1 cellular context compared by ENCODE assay signal in the genomic region with DNA sequence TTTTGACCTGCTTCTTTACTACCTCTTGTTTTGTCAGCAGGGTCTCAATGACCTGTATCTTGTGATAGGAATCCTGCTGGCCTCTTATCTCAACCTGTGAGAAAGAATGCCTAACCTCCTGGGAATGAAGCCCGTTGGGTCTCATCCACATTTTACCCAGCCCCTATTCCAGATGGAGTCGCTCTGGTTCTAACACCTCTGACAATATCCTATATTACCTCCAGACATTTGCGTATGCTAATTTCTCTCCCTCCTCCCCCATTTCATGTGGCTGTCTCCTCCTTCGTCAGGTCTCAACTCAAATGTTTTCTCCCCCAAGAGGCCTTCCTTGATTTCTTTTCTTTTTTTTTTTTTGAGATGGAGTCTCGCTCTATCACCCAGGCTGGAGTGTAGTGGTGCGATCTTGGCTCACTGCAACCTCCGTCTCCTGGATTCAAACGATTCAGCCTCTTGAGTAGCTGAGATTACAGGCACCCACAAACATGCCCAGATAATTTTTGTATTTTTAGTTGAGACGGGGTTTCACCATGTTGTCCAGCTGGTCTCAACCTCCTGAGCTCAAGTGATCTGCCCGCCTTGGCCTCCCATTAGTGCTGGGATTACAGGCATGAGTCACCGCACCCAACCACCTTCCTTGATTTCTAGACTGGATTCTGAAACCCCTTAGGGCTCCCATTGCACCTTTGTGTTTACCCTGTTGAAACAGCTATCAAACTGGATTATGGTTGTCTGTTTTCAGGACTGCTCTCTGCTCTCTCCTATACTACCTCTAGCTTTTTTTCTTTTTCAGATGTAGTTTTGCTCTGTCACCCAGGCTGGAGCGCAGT.
TF ChIP-seq lines count a peak whose summit lies in the region.

No MANE protein-coding gene starts in this region.

TF ChIP-seq in K562, 482 proteins besides CTCF, POLR2A, EP300 and RAD21 (continued from another document):
- TF ChIP-seq, protein P1, sequence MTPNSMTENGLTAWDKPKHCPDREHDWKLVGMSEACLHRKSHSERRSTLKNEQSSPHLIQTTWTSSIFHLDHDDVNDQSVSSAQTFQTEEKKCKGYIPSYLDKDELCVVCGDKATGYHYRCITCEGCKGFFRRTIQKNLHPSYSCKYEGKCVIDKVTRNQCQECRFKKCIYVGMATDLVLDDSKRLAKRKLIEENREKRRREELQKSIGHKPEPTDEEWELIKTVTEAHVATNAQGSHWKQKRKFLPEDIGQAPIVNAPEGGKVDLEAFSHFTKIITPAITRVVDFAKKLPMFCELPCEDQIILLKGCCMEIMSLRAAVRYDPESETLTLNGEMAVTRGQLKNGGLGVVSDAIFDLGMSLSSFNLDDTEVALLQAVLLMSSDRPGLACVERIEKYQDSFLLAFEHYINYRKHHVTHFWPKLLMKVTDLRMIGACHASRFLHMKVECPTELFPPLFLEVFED (CRISPR knock-in tag; conservative IDR thresholded peaks at IDR 0.05): 0 out of 2 replicates have a peak, but pooled peaks have one; percentile 18
- no peak for TF ChIP-seq TFAM (CRISPR knock-in tag; conservative IDR thresholded peaks at IDR 0.05)
- TF ChIP-seq, protein P2, sequence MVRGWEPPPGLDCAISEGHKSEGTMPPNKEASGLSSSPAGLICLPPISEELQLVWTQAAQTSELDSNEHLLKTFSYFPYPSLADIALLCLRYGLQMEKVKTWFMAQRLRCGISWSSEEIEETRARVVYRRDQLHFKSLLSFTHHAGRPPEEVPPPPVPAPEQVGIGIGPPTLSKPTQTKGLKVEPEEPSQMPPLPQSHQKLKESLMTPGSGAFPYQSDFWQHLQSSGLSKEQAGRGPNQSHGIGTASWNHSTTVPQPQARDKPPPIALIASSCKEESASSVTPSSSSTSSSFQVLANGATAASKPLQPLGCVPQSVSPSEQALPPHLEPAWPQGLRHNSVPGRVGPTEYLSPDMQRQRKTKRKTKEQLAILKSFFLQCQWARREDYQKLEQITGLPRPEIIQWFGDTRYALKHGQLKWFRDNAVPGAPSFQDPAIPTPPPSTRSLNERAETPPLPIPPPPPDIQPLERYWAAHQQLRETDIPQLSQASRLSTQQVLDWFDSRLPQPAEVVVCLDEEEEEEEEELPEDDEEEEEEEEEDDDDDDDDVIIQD (CRISPR knock-in tag; IDR thresholded peaks at IDR 0.05): peak; percentile 95
- TF ChIP-seq ZNF175 (CRISPR knock-in tag; IDR thresholded peaks at IDR 0.05; ENCODE audit: low read depth): peak; percentile 94
- TF ChIP-seq ZNF668 (CRISPR knock-in tag; IDR thresholded peaks at IDR 0.05): peak; percentile 93
- TF ChIP-seq ZNF197 (CRISPR knock-in tag; IDR thresholded peaks at IDR 0.05; ENCODE audit: low read depth): peak; percentile 64; the same call in 1 of the 2 replicates
- TF ChIP-seq BCL6 (CRISPR knock-in tag; IDR thresholded peaks at IDR 0.05): peak; percentile 75; the same call in 1 of the 2 replicates
- no peak for TF ChIP-seq MEIS2 (IDR thresholded peaks at IDR 0.05; ENCODE audit: partially characterized antibody)
- TF ChIP-seq, protein P3, sequence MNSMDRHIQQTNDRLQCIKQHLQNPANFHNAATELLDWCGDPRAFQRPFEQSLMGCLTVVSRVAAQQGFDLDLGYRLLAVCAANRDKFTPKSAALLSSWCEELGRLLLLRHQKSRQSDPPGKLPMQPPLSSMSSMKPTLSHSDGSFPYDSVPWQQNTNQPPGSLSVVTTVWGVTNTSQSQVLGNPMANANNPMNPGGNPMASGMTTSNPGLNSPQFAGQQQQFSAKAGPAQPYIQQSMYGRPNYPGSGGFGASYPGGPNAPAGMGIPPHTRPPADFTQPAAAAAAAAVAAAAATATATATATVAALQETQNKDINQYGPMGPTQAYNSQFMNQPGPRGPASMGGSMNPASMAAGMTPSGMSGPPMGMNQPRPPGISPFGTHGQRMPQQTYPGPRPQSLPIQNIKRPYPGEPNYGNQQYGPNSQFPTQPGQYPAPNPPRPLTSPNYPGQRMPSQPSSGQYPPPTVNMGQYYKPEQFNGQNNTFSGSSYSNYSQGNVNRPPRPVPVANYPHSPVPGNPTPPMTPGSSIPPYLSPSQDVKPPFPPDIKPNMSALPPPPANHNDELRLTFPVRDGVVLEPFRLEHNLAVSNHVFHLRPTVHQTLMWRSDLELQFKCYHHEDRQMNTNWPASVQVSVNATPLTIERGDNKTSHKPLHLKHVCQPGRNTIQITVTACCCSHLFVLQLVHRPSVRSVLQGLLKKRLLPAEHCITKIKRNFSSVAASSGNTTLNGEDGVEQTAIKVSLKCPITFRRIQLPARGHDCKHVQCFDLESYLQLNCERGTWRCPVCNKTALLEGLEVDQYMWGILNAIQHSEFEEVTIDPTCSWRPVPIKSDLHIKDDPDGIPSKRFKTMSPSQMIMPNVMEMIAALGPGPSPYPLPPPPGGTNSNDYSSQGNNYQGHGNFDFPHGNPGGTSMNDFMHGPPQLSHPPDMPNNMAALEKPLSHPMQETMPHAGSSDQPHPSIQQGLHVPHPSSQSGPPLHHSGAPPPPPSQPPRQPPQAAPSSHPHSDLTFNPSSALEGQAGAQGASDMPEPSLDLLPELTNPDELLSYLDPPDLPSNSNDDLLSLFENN (IDR thresholded peaks at IDR 0.05; ENCODE audit: low read depth in 2 of 2, low read length in 2 of 2): no peak
- TF ChIP-seq, protein P4, sequence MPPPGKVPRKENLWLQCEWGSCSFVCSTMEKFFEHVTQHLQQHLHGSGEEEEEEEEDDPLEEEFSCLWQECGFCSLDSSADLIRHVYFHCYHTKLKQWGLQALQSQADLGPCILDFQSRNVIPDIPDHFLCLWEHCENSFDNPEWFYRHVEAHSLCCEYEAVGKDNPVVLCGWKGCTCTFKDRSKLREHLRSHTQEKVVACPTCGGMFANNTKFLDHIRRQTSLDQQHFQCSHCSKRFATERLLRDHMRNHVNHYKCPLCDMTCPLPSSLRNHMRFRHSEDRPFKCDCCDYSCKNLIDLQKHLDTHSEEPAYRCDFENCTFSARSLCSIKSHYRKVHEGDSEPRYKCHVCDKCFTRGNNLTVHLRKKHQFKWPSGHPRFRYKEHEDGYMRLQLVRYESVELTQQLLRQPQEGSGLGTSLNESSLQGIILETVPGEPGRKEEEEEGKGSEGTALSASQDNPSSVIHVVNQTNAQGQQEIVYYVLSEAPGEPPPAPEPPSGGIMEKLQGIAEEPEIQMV (tag; conservative IDR thresholded peaks at IDR 0.05; ENCODE audit: low read depth): peak; percentile 87
- TF ChIP-seq ZNF134 (CRISPR knock-in tag; conservative IDR thresholded peaks at IDR 0.05): peak; percentile 65; the same call in 1 of the 2 replicates
- 0 out of 2 replicates have a peak, but pooled peaks have one; percentile 44 for TF ChIP-seq ZNF696 (CRISPR knock-in tag; conservative IDR thresholded peaks at IDR 0.05)
- TF ChIP-seq HEY1 (CRISPR knock-in tag; IDR thresholded peaks at IDR 0.05; ENCODE audit: borderline replicate concordance): 0 out of 2 replicates have a peak, but pooled peaks have one; percentile 48
- TF ChIP-seq EP400 (IDR thresholded peaks at IDR 0.05): 0 out of 2 replicates have a peak, but pooled peaks have one; percentile 8
- TF ChIP-seq, protein P5, sequence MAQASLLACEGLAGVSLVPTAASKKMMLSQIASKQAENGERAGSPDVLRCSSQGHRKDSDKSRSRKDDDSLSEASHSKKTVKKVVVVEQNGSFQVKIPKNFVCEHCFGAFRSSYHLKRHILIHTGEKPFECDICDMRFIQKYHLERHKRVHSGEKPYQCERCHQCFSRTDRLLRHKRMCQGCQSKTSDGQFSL (CRISPR knock-in tag; IDR thresholded peaks at IDR 0.05): no peak
- TF ChIP-seq, protein P5 (tag; IDR thresholded peaks at IDR 0.05): peak in 1 of 2 experiments; percentile 95; a peak in 2 of 4 replicates
- TF ChIP-seq ZNF644 (tag; IDR thresholded peaks at IDR 0.05; ENCODE audit: low read depth): peak; percentile 94
- 0 out of 2 replicates have a peak, but pooled peaks have one; percentile 66 for TF ChIP-seq ZNF79 (CRISPR knock-in tag; IDR thresholded peaks at IDR 0.05; ENCODE audit: low read depth)
- TF ChIP-seq GATAD2A (IDR thresholded peaks at IDR 0.05): 0 out of 2 replicates have a peak, but pooled peaks have one; percentile 70
- TF ChIP-seq ZNF76 (CRISPR knock-in tag; IDR thresholded peaks at IDR 0.05; ENCODE audit: borderline replicate concordance): peak; percentile 93; the same call in 1 of the 2 replicates
- TF ChIP-seq, protein P6, sequence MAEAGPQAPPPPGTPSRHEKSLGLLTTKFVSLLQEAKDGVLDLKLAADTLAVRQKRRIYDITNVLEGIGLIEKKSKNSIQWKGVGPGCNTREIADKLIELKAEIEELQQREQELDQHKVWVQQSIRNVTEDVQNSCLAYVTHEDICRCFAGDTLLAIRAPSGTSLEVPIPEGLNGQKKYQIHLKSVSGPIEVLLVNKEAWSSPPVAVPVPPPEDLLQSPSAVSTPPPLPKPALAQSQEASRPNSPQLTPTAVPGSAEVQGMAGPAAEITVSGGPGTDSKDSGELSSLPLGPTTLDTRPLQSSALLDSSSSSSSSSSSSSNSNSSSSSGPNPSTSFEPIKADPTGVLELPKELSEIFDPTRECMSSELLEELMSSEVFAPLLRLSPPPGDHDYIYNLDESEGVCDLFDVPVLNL (CRISPR knock-in tag; IDR thresholded peaks at IDR 0.05; ENCODE audit: low read depth): no peak
- peak; percentile 65; the same call in 1 of the 2 replicates for TF ChIP-seq ZBTB17 (CRISPR knock-in tag; IDR thresholded peaks at IDR 0.05)
- TF ChIP-seq ZNF239 (CRISPR knock-in tag; IDR thresholded peaks at IDR 0.05): peak; percentile 79
- TF ChIP-seq DDX20 (tag; IDR thresholded peaks at IDR 0.05; ENCODE audit: low read depth): peak; percentile 95
- TF ChIP-seq BACH1 (tag; IDR thresholded peaks at IDR 0.05): peak; percentile 85
- TF ChIP-seq ZKSCAN8 (CRISPR knock-in tag; IDR thresholded peaks at IDR 0.05): peak; percentile 59; the same call in 1 of the 2 replicates
- TF ChIP-seq, protein P7, sequence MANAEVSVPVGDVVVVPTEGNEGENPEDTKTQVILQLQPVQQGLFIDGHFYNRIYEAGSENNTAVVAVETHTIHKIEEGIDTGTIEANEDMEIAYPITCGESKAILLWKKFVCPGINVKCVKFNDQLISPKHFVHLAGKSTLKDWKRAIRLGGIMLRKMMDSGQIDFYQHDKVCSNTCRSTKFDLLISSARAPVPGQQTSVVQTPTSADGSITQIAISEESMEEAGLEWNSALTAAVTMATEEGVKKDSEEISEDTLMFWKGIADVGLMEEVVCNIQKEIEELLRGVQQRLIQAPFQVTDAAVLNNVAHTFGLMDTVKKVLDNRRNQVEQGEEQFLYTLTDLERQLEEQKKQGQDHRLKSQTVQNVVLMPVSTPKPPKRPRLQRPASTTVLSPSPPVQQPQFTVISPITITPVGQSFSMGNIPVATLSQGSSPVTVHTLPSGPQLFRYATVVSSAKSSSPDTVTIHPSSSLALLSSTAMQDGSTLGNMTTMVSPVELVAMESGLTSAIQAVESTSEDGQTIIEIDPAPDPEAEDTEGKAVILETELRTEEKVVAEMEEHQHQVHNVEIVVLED (CRISPR knock-in tag; IDR thresholded peaks at IDR 0.05): peak; percentile 59
- TF ChIP-seq E2F3 (CRISPR knock-in tag; IDR thresholded peaks at IDR 0.05): 0 out of 2 replicates have a peak, but pooled peaks have one; percentile 65
